ENCODE assay signal across 38 cellular contexts in the genomic region with DNA sequence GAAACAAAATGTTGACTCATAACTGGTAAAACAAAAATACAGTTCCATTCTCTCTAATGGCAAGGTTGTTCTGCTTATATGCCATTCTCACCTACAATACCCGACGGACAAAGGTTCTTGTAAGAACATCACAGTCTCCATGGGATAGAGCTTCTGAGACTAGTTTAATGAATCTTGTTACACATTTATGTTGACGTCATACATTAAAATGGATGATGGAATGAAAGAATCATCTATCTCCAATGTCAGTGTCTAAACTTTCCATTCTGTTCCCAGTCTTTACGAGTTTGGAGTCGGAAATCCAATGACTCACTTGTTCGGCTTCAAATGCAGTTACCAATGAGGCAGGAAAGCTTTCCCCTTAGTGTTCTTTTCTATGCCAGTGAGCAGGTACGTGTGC. TPM values are rescaled to one million over a fixed set of nuclear protein-coding genes. Genes with fewer than 3 reads are reported as not detected.
"Had no signal": no experiment of that assay in that cellular context is flagged by ENCODE, and none has a peak within 500 bp of the region (broad histone marks: within the 10 kb centered on the region; RNA-seq: fewer than 3 reads in every experiment).

No MANE protein-coding gene starts in this region.

- H3K27me3 ChIP-seq: MG63 had no signal

- DNase-seq: Karpas-422, Kasumi-1, MG63, MM.1S, MV-4-11, NCI-H1048, NCI-H1092, NCI-H1092 treated with DMSO at 0.1 percent for 48 hours, NCI-H1105, NCI-H1105 treated with DMSO at 0.1 percent for 48 hours, NCI-H1417, NCI-H1417 treated with DMSO at 0.1 percent for 48 hours, NCI-H1436, NCI-H1436 treated with DMSO at 0.1 percent for 48 hours, NCI-H146, NCI-H1694, NCI-H1694 treated with DMSO at 0.1 percent for 48 hours, NCI-H187, NCI-H187 treated with DMSO at 0.1 percent for 48 hours, NCI-H1930, NCI-H2029, NCI-H2029 treated with DMSO at 0.1 percent for 48 hours, NCI-H2081, NCI-H2081 treated with DMSO at 0.1 percent for 48 hours, NCI-H2107, NCI-H2171, NCI-H2171 treated with DMSO at 0.1 percent for 48 hours, NCI-H2227 treated with DMSO at 0.1 percent for 48 hours, NCI-H226, NCI-H345, NCI-H446, NCI-H446 treated with DMSO at 0.1 percent for 48 hours, NCI-H510A, NCI-H510A treated with DMSO at 0.1 percent for 48 hours had no signal

- H3K4me3 ChIP-seq: MG63 had no signal

RNA-seq across cellular contexts. Expression of a gene that starts 41.0 kb away (rescaled TPM):
- total RNA-seq: LHCN-M2, M059J, MCF 10A, NCI-H460 had no signal

RNA-seq across cellular contexts. Expression of a gene that starts 47.2 kb away (rescaled TPM):
- total RNA-seq: MCF 10A, NCI-H460 had no signal
